ENCODE assay signal across 9 cellular contexts in genomic region chr20:25057234-25058050, GRCh38. TPM values are rescaled to one million over a fixed set of nuclear protein-coding genes. Genes with fewer than 3 reads are reported as not detected.
DNase-seq lines count a peak whose midpoint lies in the region; ATAC-seq, FAIRE-seq and TF ChIP-seq lines count a peak whose summit lies in the region.
"Had no signal": no experiment of that assay in that cellular context is flagged by ENCODE, and none has a peak within 500 bp of the region (broad histone marks: within the 10 kb centered on the region; RNA-seq: fewer than 3 reads in every experiment).

No MANE protein-coding gene starts in this region.

- FAIRE-seq in frontal cortex (lab: Jason Lieb, UNC) = no peak
- FAIRE-seq: TTC549 had no signal

- peak overlapping the region; percentile 91 to 93 for H3K27ac ChIP-seq in thoracic aorta

- ATAC-seq in GM19043 (IDR thresholded peaks at IDR 0.05; ENCODE audit: low read depth, unreplicated experiment) (peak; percentile 27), HG03354 (IDR thresholded peaks at IDR 0.05; ENCODE audit: poor library complexity, severe bottlenecking, unreplicated experiment) (peak; percentile 32), omental fat pad (ENCODE audit: low FRiP score) (peak; percentile 62), thoracic aorta (ENCODE audit: insufficient number of reproducible peaks, low FRiP score, low read depth) (peak; percentile 40)

- H3K4me3 ChIP-seq in BJ (ENCODE audit: low read depth, low read length) (peak overlapping the region; percentile 58), thoracic aorta (peak overlapping the region; percentile 89)

- peaks cover 42 to 56% of the 10 kb centered on the region in 2 donors for H3K4me1 ChIP-seq in thoracic aorta (ENCODE audit: control insufficient read depth in 1 of 2, low read depth in 2 of 2)

- peaks cover 18% of the 10 kb centered on the region for H3K27me3 ChIP-seq in BJ (ENCODE audit: control insufficient read depth, insufficient read depth, low read length)
- no peaks in the 10 kb centered on the region for H3K27me3 ChIP-seq in thoracic aorta (replicated peaks; ENCODE audit: insufficient read depth)

- no peak for DNase-seq in BJ (ENCODE audit: low read depth)
- DNase-seq in RKO (ENCODE audit: low spot score) = peak; percentile 64
- peak; percentile 92 for DNase-seq in activated effector memory CD4-positive, alpha-beta T cell treated with anti-CD3 and anti-CD28 coated beads, Interleukin-2, amount 50 U/mL, for 16 hours
- peak; percentile 83 to 90 for DNase-seq in frontal cortex (ENCODE audit: low spot score in 2 of 2)
- no peak for DNase-seq in omental fat pad (ENCODE audit: low spot score)
- no peak for DNase-seq in thoracic aorta (ENCODE audit: low spot score)

- TF ChIP-seq CTCF in BJ (IDR thresholded peaks at IDR 0.05; ENCODE audit: insufficient read depth, low read depth, low read length) (no peak), omental fat pad (IDR thresholded peaks at IDR 0.05) (no peak), thoracic aorta (IDR thresholded peaks at IDR 0.05) (peak; percentile 25)

- H3K36me3 ChIP-seq in BJ (ENCODE audit: control insufficient read depth, insufficient read depth, low read length) (no peaks in the 10 kb centered on the region), thoracic aorta (no peaks in the 10 kb centered on the region)

- no peaks in the 10 kb centered on the region for H3K9me3 ChIP-seq in thoracic aorta

- CTCF ChIA-PET in BJ (lab: Yijun Ruan, JAX) = interaction anchor here (1.0 to 2.2 kb wide), 2 partner anchors 8 to 64 kb away, joined by 3 to 8 read pairs; no protein-coding TSS in a partner anchor

- POLR2A ChIA-PET in BJ (lab: Charles Lee) = no interaction called here

RNA-seq across cellular contexts. Expression of gene ACSS1, which starts 0.5 kb away (rescaled TPM):
- polyA plus RNA-seq in BJ (2011; rRNA removed) = 3.6 and 6.3 TPM in 2 replicates
- 6.0 and 7.7 TPM in 2 replicates for polyA minus RNA-seq in BJ (2011; rRNA and poly(A)+ RNA removed)
- total RNA-seq in frontal cortex (3.7 TPM), omental fat pad (10 to 100 TPM; 15.9 to 45.4 (median 19.0) TPM), thoracic aorta (10 to 100 TPM; 26.0 to 31.7 TPM)

RNA-seq across cellular contexts. Expression of gene VSX1, which starts 24.5 kb away (rescaled TPM):
- polyA plus RNA-seq in BJ (2011; rRNA removed) = not detected in 2 replicates
- polyA minus RNA-seq in BJ (2011; rRNA and poly(A)+ RNA removed) = not detected in 2 replicates
- total RNA-seq in frontal cortex (not detected), omental fat pad (not detected), thoracic aorta (not detected)

Comparison
In these comparisons a context has a peak if more than half of its experiments do, and no peak if none do; other contexts are left out.
1. DNase-seq: peak in RKO (single experiment), activated effector memory CD4-positive, alpha-beta T cell treated with anti-CD3 and anti-CD28 coated beads, Interleukin-2, amount 50 U/mL, for 16 hours (single experiment) and frontal cortex (2 of 2); none in BJ (single experiment), omental fat pad (single experiment) and thoracic aorta (single experiment).
2. Peak in every context shown above with its lines, with median percentiles within 50 percentile points of each other: ATAC-seq.